11 cellular contexts compared by ENCODE assay signal in the genomic region with DNA sequence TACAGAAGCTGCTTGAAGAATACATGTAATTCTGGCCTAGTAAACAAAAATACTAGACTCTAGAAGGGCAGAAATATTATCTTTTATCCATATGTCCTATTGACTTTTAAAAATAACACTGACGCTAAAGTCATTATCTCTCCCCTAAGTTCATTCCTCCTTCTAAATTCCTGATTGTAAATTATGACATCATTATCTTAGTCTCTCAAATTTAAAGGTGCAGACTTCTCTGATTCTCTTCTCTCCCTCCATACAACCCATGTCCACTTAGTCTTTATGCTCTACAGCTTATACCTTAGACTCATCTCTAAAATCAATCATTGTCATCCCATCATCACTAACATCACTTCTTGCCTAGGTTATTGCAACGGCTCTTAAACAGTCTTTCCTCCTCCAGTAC.
"Had no signal": no experiment of that assay in that cellular context is flagged by ENCODE, and none has a peak within 500 bp of the region (broad histone marks: within the 10 kb centered on the region; RNA-seq: fewer than 3 reads in every experiment).

No MANE protein-coding gene starts in this region.

- H3K4me2 ChIP-seq: GM23338 had no signal

- H3K4me3 ChIP-seq: GM23248, GM23338, HAP-1 had no signal

- FAIRE-seq: H1, H54 had no signal

- H3K4me1 Mint-ChIP-seq: GM23338, H9 had no signal

- H3K27ac Mint-ChIP-seq: GM23338, H9, HFFc6 had no signal

- H3K4me3 Mint-ChIP-seq: GM23338, H9, HFFc6 had no signal

- H3K4me1 ChIP-seq: HAP-1 had no signal

- DNase-seq: GM23248, GOT3, H7, H9, HCEC 1CT, HFFc6 had no signal

- H3K9me3 Mint-ChIP-seq: GM23338, HFFc6 had no signal

- H3K36me3 ChIP-seq: HAP-1 had no signal

- H3K9me3 ChIP-seq: HAP-1 had no signal

- H2AFZ ChIP-seq: GM23248, GM23338 had no signal

- H3K9ac ChIP-seq: GM23248 had no signal

- ATAC-seq: GM23338, HCT116 had no signal

- H3K27ac ChIP-seq: GM23248 had no signal
